ENCODE assay signal across 14 cellular contexts in the genomic region with DNA sequence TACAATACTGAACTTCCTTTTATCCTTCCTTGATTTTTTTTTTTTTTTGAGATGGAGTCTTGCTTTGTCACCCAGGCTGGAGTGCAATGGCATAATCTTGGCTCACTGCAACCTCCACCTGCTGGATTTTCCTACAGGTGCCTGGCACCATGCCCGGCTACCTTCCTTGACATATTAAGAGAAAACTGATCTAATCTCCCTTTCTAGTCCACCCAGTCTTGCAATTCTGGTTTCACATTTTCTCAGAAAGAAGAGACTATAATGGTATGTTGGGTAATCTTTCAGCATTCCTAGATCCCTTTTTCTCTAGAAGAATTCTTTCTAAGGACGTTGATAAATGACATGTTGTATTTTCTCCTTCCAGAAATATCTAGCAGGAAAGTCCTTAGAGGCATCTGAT. TPM values are rescaled to one million over a fixed set of nuclear protein-coding genes. Genes with fewer than 3 reads are reported as not detected.
DNase-seq lines count a peak whose midpoint lies in the region; ATAC-seq and TF ChIP-seq lines count a peak whose summit lies in the region.
"Had no signal": no experiment of that assay in that cellular context is flagged by ENCODE, and none has a peak within 500 bp of the region (broad histone marks: within the 10 kb centered on the region; RNA-seq: fewer than 3 reads in every experiment).

No MANE protein-coding gene starts in this region.

- DNase-seq in T-helper 1 cell (no peak), LNCaP clone FGC (ENCODE audit: low read depth) (peak; percentile 97), body of pancreas (peak; percentile 91 to 96 (median 92)), renal cortical epithelial cell (ENCODE audit: low read depth) (peak; percentile 30), ACHN (no peak), left cardiac atrium (no peak)
- DNase-seq: activated CD4-positive, alpha-beta T cell treated with anti-CD3 and anti-CD28 coated beads, Interleukin-2, amount 50 U/mL, for 1 hour; activated gamma-delta T cell treated with Interleukin-2 at 50 U/mL for 16 hours; DMS153; hippocampal formation; KG1 had no signal

- H3K27me3 Mint-ChIP-seq in T-helper 1 cell treated with Interleukin-12 subunit alpha and Interleukin-12 subunit beta and Interleukin-4 antibody, amounts not matched to agents 30 μg/mL and 1 μg/mL, for 36 hours (ENCODE audit: low read depth), result no peaks in the 10 kb centered on the region

- H3K27ac ChIP-seq in body of pancreas, result peak overlapping the region in 2 of 4 donors; percentile 30 to 66
- H3K27ac ChIP-seq: A549 had no signal

- H3K27me3 ChIP-seq in body of pancreas, result no peaks in the 10 kb centered on the region

- no peaks in the 10 kb centered on the region for H3K9me3 Mint-ChIP-seq in T-helper 1 cell treated with Interleukin-12 subunit alpha and Interleukin-12 subunit beta and Interleukin-4 antibody, amounts not matched to agents 30 μg/mL and 1 μg/mL, for 36 hours

- peak overlapping the region; percentile 28 for H3K27ac Mint-ChIP-seq in T-helper 1 cell treated with Interleukin-12 subunit alpha and Interleukin-12 subunit beta and Interleukin-4 antibody, amounts not matched to agents 30 μg/mL and 1 μg/mL, for 36 hours

- H3K4me1 Mint-ChIP-seq in T-helper 1 cell treated with Interleukin-12 subunit alpha and Interleukin-12 subunit beta and Interleukin-4 antibody, amounts not matched to agents 30 μg/mL and 1 μg/mL, for 36 hours (ENCODE audit: low read depth), result peaks cover 51% of the 10 kb centered on the region

- in situ Hi-C loops in ACHN (cut with HindIII; ENCODE audit: low pct_ligation_motif_present, low pct_unique_long_range_greater_than_20kb, low sequenced_read_pairs), result no loop called here

- H3K9me3 ChIP-seq in body of pancreas, result no peaks in the 10 kb centered on the region
- H3K9me3 ChIP-seq: A549 had no signal

- TF ChIP-seq POLR2A in body of pancreas (IDR thresholded peaks at IDR 0.05), result no peak

- TF ChIP-seq CTCF in LNCaP clone FGC (IDR thresholded peaks at IDR 0.05; ENCODE audit: control insufficient read depth, extremely low read depth, insufficient read depth) (no peak), body of pancreas (IDR thresholded peaks at IDR 0.05) (no peak)

- intact Hi-C loops in body of pancreas (cut with DNase I), result no loop called here
- intact Hi-C loops in left cardiac atrium (cut with DNase I), result no loop called here

- ATAC-seq in body of pancreas, result peak; percentile 94
- ATAC-seq in GM19324 (IDR thresholded peaks at IDR 0.05; ENCODE audit: low FRiP score, unreplicated experiment), result no peak
- ATAC-seq in left cardiac atrium, result no peak
- ATAC-seq: A549 had no signal

- H3K4me3 Mint-ChIP-seq in T-helper 1 cell treated with Interleukin-12 subunit alpha and Interleukin-12 subunit beta and Interleukin-4 antibody, amounts not matched to agents 30 μg/mL and 1 μg/mL, for 36 hours, result no peak overlapping the region

- peaks cover 11% of the 10 kb centered on the region for H3K36me3 Mint-ChIP-seq in T-helper 1 cell treated with Interleukin-12 subunit alpha and Interleukin-12 subunit beta and Interleukin-4 antibody, amounts not matched to agents 30 μg/mL and 1 μg/mL, for 36 hours (ENCODE audit: low read depth)

- 15 to 31% methylated on average over 2 of the region's 2 CpGs for WGBS in body of pancreas, 2 donors

- H3K36me3 ChIP-seq in body of pancreas (replicated peaks in 1 of 2; ENCODE audit: insufficient read depth in 1 of 2, low read depth in 2 of 2), result no peaks in the 10 kb centered on the region

- H3K4me3 ChIP-seq in LNCaP clone FGC (ENCODE audit: low read depth, low read length), result no peak overlapping the region
- H3K4me3 ChIP-seq in body of pancreas, result no peak overlapping the region
- H3K4me3 ChIP-seq: A549 had no signal

- H3K4me1 ChIP-seq in body of pancreas, result peaks cover 21% of the 10 kb centered on the region
- H3K4me1 ChIP-seq: A549 had no signal

RNA-seq across cellular contexts. Expression of a gene that starts 10.3 kb away (rescaled TPM):
- total RNA-seq in body of pancreas, result 100 to 1,000 TPM; 423 to 660 TPM
- 1,819 and 2,648 TPM in 2 replicates for total RNA-seq in renal cortical epithelial cell
- total RNA-seq in left cardiac atrium, result 100 to 1,000 TPM; 807 to 922 TPM

Comparison
In these comparisons a context has a peak if more than half of its experiments do, and no peak if none do; other contexts are left out.
1. DNase-seq: peak in LNCaP clone FGC (single experiment), body of pancreas (4 of 4) and renal cortical epithelial cell (single experiment); none in T-helper 1 cell (0 of 5), ACHN (single experiment) and left cardiac atrium (single experiment).